In the genomic region with DNA sequence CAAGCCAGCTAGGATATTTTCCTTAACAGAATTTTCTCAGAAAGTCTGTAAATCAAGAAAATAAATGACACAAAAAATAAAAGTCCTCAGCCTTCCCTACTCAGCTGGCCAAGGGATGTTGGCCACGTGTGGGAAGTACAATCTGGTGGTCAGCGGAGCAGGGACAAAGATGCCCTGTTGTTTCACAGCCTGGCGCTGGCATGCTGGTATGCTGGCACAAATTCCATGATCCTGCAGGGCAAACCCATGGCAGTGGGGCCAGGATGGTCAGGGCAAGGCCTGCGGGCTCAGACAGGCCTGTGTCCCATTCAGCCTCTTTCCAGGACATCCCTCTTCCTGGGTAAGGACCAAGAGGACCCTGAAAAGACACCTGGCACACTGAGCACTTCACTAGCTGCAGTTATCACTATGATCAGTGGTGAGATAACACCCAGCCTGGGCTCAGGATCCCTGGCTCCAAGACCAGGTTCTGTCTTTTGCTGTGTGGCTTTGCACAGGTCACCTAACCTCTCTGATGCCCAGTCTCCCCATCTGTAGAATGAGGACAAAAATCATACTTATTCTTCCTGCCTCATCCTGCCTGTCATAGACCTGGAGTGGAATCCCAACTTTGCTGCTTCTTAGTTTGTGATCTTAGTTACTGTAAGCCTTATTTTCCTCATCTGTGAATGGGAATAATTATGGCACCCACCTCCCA, we compare ENCODE assay signal across 20 cellular contexts. TPM values are rescaled to one million over a fixed set of nuclear protein-coding genes. Genes with fewer than 3 reads are reported as not detected.
DNase-seq lines count a peak whose midpoint lies in the region; ATAC-seq and TF ChIP-seq lines count a peak whose summit lies in the region.
"Had no signal": no experiment of that assay in that cellular context is flagged by ENCODE, and none has a peak within 500 bp of the region (broad histone marks: within the 10 kb centered on the region; RNA-seq: fewer than 3 reads in every experiment).

No MANE protein-coding gene starts in this region.

- H3K9me3 ChIP-seq in A673 (ENCODE audit: low read depth, low read length, poor library complexity, severe bottlenecking) = no peaks in the 10 kb centered on the region
- H3K9me3 ChIP-seq: heart left ventricle, left lung, pancreas, stomach had no signal

- no peaks in the 10 kb centered on the region for H3K36me3 ChIP-seq in A673 (ENCODE audit: insufficient read depth, low read length, poor library complexity, severe bottlenecking)
- H3K36me3 ChIP-seq: heart left ventricle, left lung, pancreas, stomach, WERI-Rb-1 had no signal

- no peak overlapping the region for H3K4me3 Mint-ChIP-seq in T-cell
- H3K4me3 Mint-ChIP-seq: activated CD4-positive, alpha-beta T cell treated with anti-CD3 and anti-CD28 coated beads, Interleukin-2, amount 10 ng/mL, durations not matched to agents 7 days and 5 days; naive thymus-derived CD8-positive, alpha-beta T cell had no signal

- H3K4me1 ChIP-seq in A673 (ENCODE audit: insufficient read depth, low read length, poor library complexity, severe bottlenecking) = no peaks in the 10 kb centered on the region
- H3K4me1 ChIP-seq: left lung, pancreas had no signal

- H3K4me1 Mint-ChIP-seq in T-cell = no peaks in the 10 kb centered on the region

- intact Hi-C loops in A673 (cut with micrococcal nuclease; ENCODE audit: unreplicated experiment) = no loop called here

- H3K27ac ChIP-seq in A673 (ENCODE audit: low read depth, low read length, poor library complexity, severe bottlenecking) = no peak overlapping the region
- H3K27ac ChIP-seq: heart left ventricle, left lung, pancreas, stomach, WERI-Rb-1 had no signal

- no peak overlapping the region for H3K27ac Mint-ChIP-seq in T-cell
- H3K27ac Mint-ChIP-seq: activated CD4-positive, alpha-beta T cell treated with anti-CD3 and anti-CD28 coated beads, Interleukin-2, amount 10 ng/mL, durations not matched to agents 7 days and 5 days; naive thymus-derived CD8-positive, alpha-beta T cell had no signal

- peaks cover 0 to 6% (median 0%) of the 10 kb centered on the region in 3 donors for H3K9me3 Mint-ChIP-seq in T-cell
- H3K9me3 Mint-ChIP-seq: activated CD4-positive, alpha-beta T cell treated with anti-CD3 and anti-CD28 coated beads, Interleukin-2, amount 10 ng/mL, durations not matched to agents 7 days and 5 days had no signal

- TF ChIP-seq CTCF in A673 (conservative IDR thresholded peaks at IDR 0.05; ENCODE audit: low read depth, low read length) = no peak

- no peak for ATAC-seq in T-cell (replicated peaks in 1 of 4)
- no peak for ATAC-seq in GM21737 (IDR thresholded peaks at IDR 0.05; ENCODE audit: unreplicated experiment)
- ATAC-seq: naive thymus-derived CD8-positive, alpha-beta T cell had no signal

- CTCF ChIA-PET in T-cell (lab: Charles Lee) (no interaction called here), A673 (lab: Charles Lee) (no interaction called here)

- DNase-seq in Ammon's horn (ENCODE audit: low spot score) = peak; percentile 86
- DNase-seq in anterior cingulate cortex (lab: John Stamatoyannopoulos, UW) = peak in 45 of 58 donors; percentile 9 to 83 (median 46)
- DNase-seq in hippocampal formation (lab: John Stamatoyannopoulos, UW) = peak; percentile 66 to 79
- peak; percentile 89 for DNase-seq in pons (ENCODE audit: low spot score)
- DNase-seq in NCI-H2029 treated with DMSO at 0.1 percent for 48 hours (lab: John Stamatoyannopoulos, UW) = no peak
- no peak for DNase-seq in T-cell
- DNase-seq in A673 (ENCODE audit: low spot score) = no peak
- DNase-seq: activated CD4-positive, alpha-beta T cell treated with anti-CD3 and anti-CD28 coated beads, Interleukin-2, amount 10 ng/mL, durations not matched to agents 7 days and 5 days; activated naive CD4-positive, alpha-beta T cell treated with Interleukin-2 at 50 U/mL for 16 hours; activated T-cell treated with anti-CD3 and anti-CD28 coated beads, Interleukin-2, amount 50 U/mL, for 48 hours; left lung; NCI-H1092 treated with DMSO at 0.1 percent for 48 hours; NCI-H748 treated with DMSO at 0.1 percent for 48 hours; pancreas; stimulated activated CD8-positive, alpha-beta memory T cell treated with anti-CD3 and anti-CD28 coated beads, Interleukin-4, amount 100 ng/mL, for 48 hours; stomach; WERI-Rb-1 had no signal

- H3K27me3 ChIP-seq in A673 (replicated peaks; ENCODE audit: insufficient read depth, low read depth, low read length, poor library complexity) = no peaks in the 10 kb centered on the region
- H3K27me3 ChIP-seq: heart left ventricle, pancreas had no signal

- no TSS peak for BruUV-seq in A673 (replicated peaks; lab: Mats Ljungman, UMichigan)

- H3K36me3 Mint-ChIP-seq in T-cell = no peaks in the 10 kb centered on the region

- POLR2A ChIA-PET in T-cell (lab: Charles Lee) = no interaction called here
- POLR2A ChIA-PET in A673 (lab: Charles Lee; ENCODE audit: low non-redundant PET) = no interaction called here

- H3K4me3 ChIP-seq in A673 (ENCODE audit: low read depth, low read length, poor library complexity, severe bottlenecking) = no peak overlapping the region
- H3K4me3 ChIP-seq: heart left ventricle, left lung, pancreas, stomach had no signal

- peaks cover 26 to 43% of the 10 kb centered on the region in 2 donors for H3K27me3 Mint-ChIP-seq in T-cell

RNA-seq across cellular contexts. Expression of gene HSPA12A, which starts 10.8 kb away (rescaled TPM):
- total RNA-seq in T-cell (under 1 TPM; 0.26 to 0.89 (median 0.53) TPM), A673 (2021) (1.4 and 1.5 TPM in 2 replicates)
- total RNA-seq: naive thymus-derived CD8-positive, alpha-beta T cell had no signal

Comparison
In these comparisons a context has a peak if more than half of its experiments do, and no peak if none do; other contexts are left out.
1. DNase-seq: peak in Ammon's horn (single experiment), anterior cingulate cortex (45 of 58), hippocampal formation (2 of 2) and pons (single experiment); none in NCI-H2029 treated with DMSO at 0.1 percent for 48 hours (single experiment), T-cell (0 of 34) and A673 (single experiment).